17 cellular contexts compared by ENCODE assay signal in genomic region chr2:84700006-84700405, GRCh38.
DNase-seq lines count a peak whose midpoint lies in the region; ATAC-seq, FAIRE-seq and TF ChIP-seq lines count a peak whose summit lies in the region.
"Had no signal": no experiment of that assay in that cellular context is flagged by ENCODE, and none has a peak within 500 bp of the region (broad histone marks: within the 10 kb centered on the region; RNA-seq: fewer than 3 reads in every experiment).

No MANE protein-coding gene starts in this region.

- no peaks in the 10 kb centered on the region for H3K36me3 ChIP-seq in HepG2 (replicated peaks in 1 of 2; ENCODE audit: control insufficient read depth in 1 of 2, insufficient read depth in 2 of 2, low read length in 2 of 2)
- no peaks in the 10 kb centered on the region for H3K36me3 ChIP-seq in right lobe of liver
- no peaks in the 10 kb centered on the region for H3K36me3 ChIP-seq in IMR-90 (ENCODE audit: control insufficient read depth, insufficient read depth, low read length)

- H3K9me1 ChIP-seq in IMR-90 (ENCODE audit: insufficient read depth, low read length) = no peaks in the 10 kb centered on the region; the same call in none of the 2 replicates

- H3K4me2 ChIP-seq in HepG2 (ENCODE audit: low read depth, low read length) (no peak overlapping the region), IMR-90 (ENCODE audit: low read depth, low read length) (no peak overlapping the region)

- no peak for TF ChIP-seq POLR2A in HepG2 (IDR thresholded peaks at IDR 0.05; ENCODE audit: insufficient read depth in 1 of 2, low read depth in 2 of 2, low read length in 2 of 2)
- TF ChIP-seq POLR2A in right lobe of liver (IDR thresholded peaks at IDR 0.05) = no peak
- TF ChIP-seq POLR2A in IMR-90 (IDR thresholded peaks at IDR 0.05; ENCODE audit: low read depth, low read length) = no peak

- no peak overlapping the region for H3K23ac ChIP-seq in IMR-90 (ENCODE audit: low read depth, low read length)

- H2AK9ac ChIP-seq in IMR-90 (replicated peaks; ENCODE audit: low read depth, low read length, poor library complexity) = peak overlapping the region; percentile 33

- no peak for ATAC-seq in HepG2
- ATAC-seq in right lobe of liver = no peak
- no peak for ATAC-seq in IMR-90 (ENCODE audit: low read depth)
- ATAC-seq in GM18511 (IDR thresholded peaks at IDR 0.05; ENCODE audit: unreplicated experiment) = no peak
- no peak for ATAC-seq in HG02938 (IDR thresholded peaks at IDR 0.05; ENCODE audit: unreplicated experiment)

- H3K18ac ChIP-seq in IMR-90 (ENCODE audit: low read depth, low read length) = peak overlapping the region; percentile 57; the same call in 1 of the 2 replicates

- intact Hi-C loops in HepG2 (cut with micrococcal nuclease; ENCODE audit: unreplicated experiment) = no loop called here
- intact Hi-C loops in right lobe of liver (cut with DNase I) = no loop called here
- intact Hi-C loops in IMR-90 (cut with micrococcal nuclease) = no loop called here

- H4K91ac ChIP-seq in IMR-90 (ENCODE audit: insufficient read depth, low read depth, low read length) = peak overlapping the region; percentile 23; the same call in 1 of the 2 replicates

- no peak overlapping the region for H2AK5ac ChIP-seq in IMR-90 (ENCODE audit: low read depth, low read length)

- H3K9ac ChIP-seq in HepG2 (ENCODE audit: insufficient read depth, low read depth, low read length) (no peak overlapping the region), IMR-90 (ENCODE audit: low read depth, low read length) (no peak overlapping the region)

- no peak for TF ChIP-seq RAD21 in HepG2 (CRISPR knock-in tag; IDR thresholded peaks at IDR 0.05)
- TF ChIP-seq RAD21 in IMR-90 (IDR thresholded peaks at IDR 0.05; ENCODE audit: low read length) = no peak

- peak overlapping the region; percentile 68; the same call in 1 of the 2 replicates for H3K4ac ChIP-seq in IMR-90 (ENCODE audit: low read depth, low read length)

- dilution Hi-C loops in IMR-90 (cut with HindIII; ENCODE audit: low sequenced_read_pairs, unreplicated experiment) = no loop called here

- FAIRE-seq in HepG2 (lab: Jason Lieb, UNC) = no peak
- FAIRE-seq: GM12892, GM19239 had no signal

- in situ Hi-C loops in HepG2 (cut with HindIII; ENCODE audit: extremely low pct_ligation_motif_present, low pct_unique_long_range_greater_than_20kb) (no loop called here), IMR-90 (cut with MboI; ENCODE audit: low sequenced_read_pairs) (no loop called here)

- H4K8ac ChIP-seq in IMR-90 (ENCODE audit: low read depth in 2 of 2, low read length in 2 of 2) = no peak overlapping the region; a peak in 1 of 4 replicates

- peak overlapping the region; percentile 37; the same call in 1 of the 2 replicates for H3K14ac ChIP-seq in IMR-90 (replicated peaks; ENCODE audit: low read depth, low read length)

- H3K4me3 ChIP-seq in HepG2 (replicated peaks in 1 of 3; ENCODE audit: insufficient read depth in 1 of 3, low read depth in 2 of 3, low read length in 3 of 3) (no peak overlapping the region), right lobe of liver (no peak overlapping the region), IMR-90 (ENCODE audit: insufficient read depth, low read depth, low read length) (no peak overlapping the region)

- CTCF ChIA-PET in HepG2 (lab: Yijun Ruan, JAX; ENCODE audit: low intra/inter-chr PET ratio, low total read pairs) = no interaction called here
- CTCF ChIA-PET in IMR-90 (lab: Yijun Ruan, JAX) = no interaction called here

- peak overlapping the region; percentile 73 for H2BK20ac ChIP-seq in IMR-90 (ENCODE audit: low read depth, low read length)

- TF ChIP-seq CTCF in HepG2 (CRISPR knock-in tag; IDR thresholded peaks at IDR 0.05) = no peak
- no peak for TF ChIP-seq CTCF in right lobe of liver (IDR thresholded peaks at IDR 0.05)
- no peak for TF ChIP-seq CTCF in IMR-90 (conservative IDR thresholded peaks at IDR 0.05; ENCODE audit: low read depth, low read length)

- H3K9me3 ChIP-seq in HepG2 (ENCODE audit: low read length) = 0 out of 2 replicates have a peak, but pooled peaks cover 6% of the 10 kb centered on the region
- no peaks in the 10 kb centered on the region for H3K9me3 ChIP-seq in right lobe of liver
- no peaks in the 10 kb centered on the region for H3K9me3 ChIP-seq in IMR-90 (ENCODE audit: control insufficient read depth, insufficient read depth, low read length)

- H2BK15ac ChIP-seq in IMR-90 (ENCODE audit: low read depth, low read length) = peak overlapping the region; percentile 60; the same call in 1 of the 3 replicates

- no peak overlapping the region for H3K56ac ChIP-seq in IMR-90 (ENCODE audit: extremely low read depth, insufficient read depth, low read length)

- H2BK120ac ChIP-seq in IMR-90 (ENCODE audit: low read depth, low read length) = peak overlapping the region; percentile 77

- 43% methylated on average over 3 of the region's 3 CpGs for WGBS in HepG2 (ENCODE audit: low lambda C conversion rate)
- 95% methylated on average over 3 of the region's 3 CpGs for WGBS in right lobe of liver (ENCODE audit: insufficient coverage, low coverage, low lambda C conversion rate, missing lambda C conversion rate)
- 89% methylated on average over 3 of the region's 3 CpGs; no CpG with 5 or more reads in 1 of the 2 experiments for WGBS in IMR-90 (ENCODE audit: extremely low coverage in 2 of 2, insufficient read length in 1 of 2), 2 experiments

- TF ChIP-seq EP300 in HepG2 (IDR thresholded peaks at IDR 0.05; ENCODE audit: low read depth in 2 of 2, low read length in 2 of 2) = no peak
- TF ChIP-seq EP300 in HepG2 (CRISPR knock-in tag; IDR thresholded peaks at IDR 0.05; ENCODE audit: borderline replicate concordance) = no peak

- H3K4me1 ChIP-seq in HepG2 (ENCODE audit: insufficient read depth, low read length) (no peaks in the 10 kb centered on the region), right lobe of liver (peaks cover 0 to 8% (median 0%) of the 10 kb centered on the region in 4 donors), IMR-90 (ENCODE audit: control insufficient read depth, insufficient read depth, low read length) (peaks cover 11% of the 10 kb centered on the region)

- no peaks in the 10 kb centered on the region for H3K79me2 ChIP-seq in HepG2 (ENCODE audit: insufficient read depth, low read length)

- BruUV-seq in HepG2 (replicated peaks; lab: Mats Ljungman, UMichigan) (no TSS peak), IMR-90 (replicated peaks; lab: Mats Ljungman, UMichigan) (no TSS peak)

- H3K79me1 ChIP-seq in IMR-90 (ENCODE audit: low read depth in 1 of 2, low read length in 2 of 2) = no peaks in the 10 kb centered on the region

- DNase-seq in HepG2 (ENCODE audit: low spot score) (no peak), right lobe of liver (no peak), IMR-90 (peak; percentile 48), iris pigment epithelial cell (ENCODE audit: low read depth) (peak; percentile 44), NCI-H1930 (lab: John Stamatoyannopoulos, UW) (no peak)
- DNase-seq: 8988T; ACHN; C1 segment of cervical spinal cord; CD4-positive, alpha-beta T cell; DND-41; GDM1; GOT3; H9 had no signal

- POLR2A ChIA-PET in HepG2 (lab: Yijun Ruan, JAX) = no interaction called here
- POLR2A ChIA-PET in IMR-90 (lab: Charles Lee; ENCODE audit: unreplicated experiment) = no interaction called here

- no peaks in the 10 kb centered on the region for H4K20me1 ChIP-seq in HepG2 (ENCODE audit: insufficient read depth, low read length)
- no peaks in the 10 kb centered on the region for H4K20me1 ChIP-seq in IMR-90 (ENCODE audit: insufficient read depth, low read length)

- H4K5ac ChIP-seq in IMR-90 (ENCODE audit: low read depth, low read length) = no peak overlapping the region; the same call in 1 of the 2 replicates

- H2AFZ ChIP-seq in HepG2 (ENCODE audit: low read length) (no peak overlapping the region), IMR-90 (replicated peaks; ENCODE audit: low read length, poor library complexity) (no peak overlapping the region)

- H3K27me3 ChIP-seq in HepG2 (ENCODE audit: control insufficient read depth in 1 of 2, insufficient read depth in 2 of 2, low read length in 2 of 2) (no peaks in the 10 kb centered on the region), right lobe of liver (no peaks in the 10 kb centered on the region), IMR-90 (ENCODE audit: control insufficient read depth, insufficient read depth, low read length) (no peaks in the 10 kb centered on the region)

- no peak overlapping the region for H3K27ac ChIP-seq in HepG2 (ENCODE audit: extremely low read length, insufficient read depth, low read length)
- H3K27ac ChIP-seq in right lobe of liver = no peak overlapping the region
- no peak overlapping the region for H3K27ac ChIP-seq in IMR-90 (ENCODE audit: insufficient read depth, low read length)

- peak overlapping the region; percentile 60 for H2BK5ac ChIP-seq in IMR-90 (ENCODE audit: low read depth, low read length, poor library complexity, severe bottlenecking)

TF ChIP-seq in HepG2, 621 proteins besides CTCF, POLR2A, EP300 and RAD21:
- TF ChIP-seq FOSL2 (CRISPR knock-in tag; IDR thresholded peaks at IDR 0.05) = 0 out of 2 replicates have a peak, but pooled peaks have one; percentile 6
- TF ChIP-seq ZNF296 (CRISPR knock-in tag; conservative IDR thresholded peaks at IDR 0.05) = no peak

TF ChIP-seq in IMR-90, 13 proteins besides CTCF, POLR2A, EP300 and RAD21 (continues in another document):
- TF ChIP-seq NFE2L2 (IDR thresholded peaks at IDR 0.05; ENCODE audit: low read depth, low read length) (no peak), MAFK (IDR thresholded peaks at IDR 0.05; ENCODE audit: low read depth, low read length) (no peak), RFX5 (IDR thresholded peaks at IDR 0.05; ENCODE audit: low read depth, low read length) (no peak), MAZ (IDR thresholded peaks at IDR 0.05; ENCODE audit: borderline replicate concordance, low read depth, low read length) (no peak), BHLHE40 (IDR thresholded peaks at IDR 0.05; ENCODE audit: low read depth, low read length) (no peak), RCOR1 (IDR thresholded peaks at IDR 0.05; ENCODE audit: insufficient replicate concordance, low read length) (no peak), SMC3 (IDR thresholded peaks at IDR 0.05; ENCODE audit: low read depth, low read length) (no peak), CHD1 (IDR thresholded peaks at IDR 0.05; ENCODE audit: low read depth, low read length) (no peak), CEBPB (IDR thresholded peaks at IDR 0.05; ENCODE audit: low read depth, low read length) (no peak), FOS (IDR thresholded peaks at IDR 0.05; ENCODE audit: low read depth, low read length) (no peak), MXI1 (IDR thresholded peaks at IDR 0.05; ENCODE audit: borderline replicate concordance, low read depth, low read length) (no peak)
- TF ChIP-seq, protein P1, sequence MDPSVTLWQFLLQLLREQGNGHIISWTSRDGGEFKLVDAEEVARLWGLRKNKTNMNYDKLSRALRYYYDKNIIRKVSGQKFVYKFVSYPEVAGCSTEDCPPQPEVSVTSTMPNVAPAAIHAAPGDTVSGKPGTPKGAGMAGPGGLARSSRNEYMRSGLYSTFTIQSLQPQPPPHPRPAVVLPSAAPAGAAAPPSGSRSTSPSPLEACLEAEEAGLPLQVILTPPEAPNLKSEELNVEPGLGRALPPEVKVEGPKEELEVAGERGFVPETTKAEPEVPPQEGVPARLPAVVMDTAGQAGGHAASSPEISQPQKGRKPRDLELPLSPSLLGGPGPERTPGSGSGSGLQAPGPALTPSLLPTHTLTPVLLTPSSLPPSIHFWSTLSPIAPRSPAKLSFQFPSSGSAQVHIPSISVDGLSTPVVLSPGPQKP (IDR thresholded peaks at IDR 0.05; ENCODE audit: borderline replicate concordance, low read depth, low read length) = no peak

Comparison
In these comparisons a context has a peak if more than half of its experiments do, and no peak if none do; other contexts are left out.
1. DNase-seq: peak in IMR-90 (single experiment) and iris pigment epithelial cell (single experiment); none in HepG2 (single experiment), right lobe of liver (0 of 3) and NCI-H1930 (0 of 2).